ENCODE assay signal across 19 cellular contexts in the genomic region with DNA sequence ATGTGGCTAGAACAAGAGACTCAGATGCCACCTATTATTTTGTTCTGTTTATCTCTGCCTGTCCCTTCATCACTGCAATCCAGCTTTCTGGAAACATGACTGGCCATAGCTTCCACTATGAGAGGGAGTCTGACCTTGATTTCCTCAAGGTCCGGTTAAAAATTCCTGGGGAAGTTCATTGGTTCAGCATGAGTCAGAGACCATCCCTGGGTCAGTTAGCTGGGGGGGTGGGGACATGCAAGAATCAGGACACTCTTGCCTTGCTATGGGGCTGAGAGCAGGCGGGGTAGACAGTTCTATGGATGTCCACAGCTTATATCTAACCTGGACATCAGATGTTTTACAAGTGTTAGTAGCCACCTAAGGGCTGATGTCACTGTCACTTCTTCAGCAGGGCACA.
DNase-seq lines count a peak whose midpoint lies in the region; ATAC-seq, FAIRE-seq and TF ChIP-seq lines count a peak whose summit lies in the region.
"Had no signal": no experiment of that assay in that cellular context is flagged by ENCODE, and none has a peak within 500 bp of the region (broad histone marks: within the 10 kb centered on the region; RNA-seq: fewer than 3 reads in every experiment).

No MANE protein-coding gene starts in this region.

- dilution Hi-C loops in endothelial cell of umbilical vein (cut with MboI; ENCODE audit: extremely low pct_ligation_motif_present, low sequenced_read_pairs): no loop called here

- H3K18ac ChIP-seq in mesenchymal stem cell (ENCODE audit: low read depth in 1 of 2, low read length in 2 of 2): peak overlapping the region; percentile 13 to 56

- H3K9ac ChIP-seq in endothelial cell of umbilical vein (replicated peaks; ENCODE audit: extremely low read depth, insufficient read depth, low read length): no peak overlapping the region
- H3K9ac ChIP-seq in mesenchymal stem cell (ENCODE audit: low read length): no peak overlapping the region
- H3K9ac ChIP-seq: parathyroid adenoma had no signal

- H2BK5ac ChIP-seq in mesenchymal stem cell (ENCODE audit: low read depth, low read length, poor library complexity, severe bottlenecking): no peak overlapping the region

- POLR2A ChIA-PET in endothelial cell of umbilical vein (lab: Charles Lee): no interaction called here

- no peak for TF ChIP-seq CTCF in endothelial cell of umbilical vein (IDR thresholded peaks at IDR 0.05; ENCODE audit: extremely low read depth in 1 of 2, insufficient read depth in 1 of 2, low read depth in 1 of 2, low read length in 2 of 2)

- no peaks in the 10 kb centered on the region for H3K79me1 ChIP-seq in mesenchymal stem cell (replicated peaks; ENCODE audit: low read length, poor library complexity, severe bottlenecking)

- CTCF ChIA-PET in endothelial cell of umbilical vein (lab: Charles Lee): interaction anchor here (1.0 to 2.8 kb wide), 10 partner anchors 12 to 209 kb away, joined by 3 to 10 read pairs (median 4); partner anchors contain the start of gene TENT5C

- H3K27ac ChIP-seq in endothelial cell of umbilical vein (ENCODE audit: insufficient read depth, low read depth, low read length) (no peak overlapping the region), mesenchymal stem cell (ENCODE audit: low read length, poor library complexity, severe bottlenecking) (no peak overlapping the region)
- H3K27ac ChIP-seq: parathyroid adenoma had no signal

- no peaks in the 10 kb centered on the region for H3K9me3 ChIP-seq in MG63
- H3K9me3 ChIP-seq in endothelial cell of umbilical vein (replicated peaks; ENCODE audit: control insufficient read depth, insufficient read depth, low read length): no peaks in the 10 kb centered on the region
- H3K9me3 ChIP-seq in mesenchymal stem cell (ENCODE audit: control insufficient read depth, low read length): no peaks in the 10 kb centered on the region
- H3K9me3 ChIP-seq: esophagus squamous epithelium, thoracic aorta had no signal

- H2BK15ac ChIP-seq in mesenchymal stem cell (ENCODE audit: low read depth, poor library complexity, severe bottlenecking): no peak overlapping the region

- 39% methylated on average over 2 of the region's 2 CpGs for WGBS in mesenchymal stem cell

- H2AFZ ChIP-seq in endothelial cell of umbilical vein (ENCODE audit: low read depth, low read length): no peak overlapping the region
- H2AFZ ChIP-seq in mesenchymal stem cell (ENCODE audit: low read depth, low read length): no peak overlapping the region
- H2AFZ ChIP-seq: parathyroid adenoma had no signal

- no peaks in the 10 kb centered on the region for H3K9me1 ChIP-seq in endothelial cell of umbilical vein (replicated peaks; ENCODE audit: control insufficient read depth, extremely low read depth, insufficient read depth, low read length)

- H4K8ac ChIP-seq in mesenchymal stem cell (ENCODE audit: low read length): peak overlapping the region; percentile 62

- H2AK5ac ChIP-seq in mesenchymal stem cell (ENCODE audit: low read length, severe bottlenecking): no peak overlapping the region

- H3K14ac ChIP-seq in mesenchymal stem cell (ENCODE audit: low read length in 2 of 2): no peak overlapping the region

- H2BK120ac ChIP-seq in mesenchymal stem cell (ENCODE audit: low read depth, low read length): no peak overlapping the region

- intact Hi-C loops in endothelial cell of umbilical vein (cut with micrococcal nuclease): no loop called here

- no peak for TF ChIP-seq POLR2A in endothelial cell of umbilical vein (IDR thresholded peaks at IDR 0.05; ENCODE audit: low read depth, low read length)

- FAIRE-seq in endothelial cell of umbilical vein (lab: Jason Lieb, UNC): peak; percentile 95
- FAIRE-seq: colon had no signal

- ATAC-seq in HG03342 (IDR thresholded peaks at IDR 0.05; ENCODE audit: unreplicated experiment) (no peak), HG02678 (IDR thresholded peaks at IDR 0.05; ENCODE audit: unreplicated experiment) (no peak)
- ATAC-seq: Panc1 had no signal

- H3K27me3 ChIP-seq in MG63 (peaks cover 2% of the 10 kb centered on the region; the same call in 1 of the 2 replicates), endothelial cell of umbilical vein (ENCODE audit: control insufficient read depth in 2 of 2, insufficient read depth in 2 of 2, low read length in 2 of 2) (peaks cover 0 to 6% of the 10 kb centered on the region in 2 experiments), mesenchymal stem cell (ENCODE audit: control insufficient read depth in 1 of 2, insufficient read depth in 1 of 2, low read length in 2 of 2) (peaks cover 3 to 12% of the 10 kb centered on the region in 2 experiments)

- H3K4me2 ChIP-seq in endothelial cell of umbilical vein (ENCODE audit: insufficient read depth, low read length) (peak overlapping the region; percentile 44), mesenchymal stem cell (ENCODE audit: low read length, poor library complexity, severe bottlenecking) (no peak overlapping the region)

- BruUV-seq in endothelial cell of umbilical vein (replicated peaks; lab: Mats Ljungman, UMichigan): no TSS peak

- peak overlapping the region in 1 of 2 experiments; percentile 45 for H2BK12ac ChIP-seq in mesenchymal stem cell (ENCODE audit: low read length in 2 of 2)

- DNase-seq in AG20443 (ENCODE audit: low spot score): peak; percentile 70
- peak; percentile 30 for DNase-seq in MG63
- peak; percentile 87 for DNase-seq in endothelial cell of umbilical vein (ENCODE audit: low read depth, low spot score)
- peak; percentile 85 for DNase-seq in mesenchymal stem cell
- DNase-seq in NCI-H1694 treated with DMSO at 0.1 percent for 48 hours (lab: John Stamatoyannopoulos, UW): no peak
- DNase-seq in GM19238 (ENCODE audit: insufficient read length, low spot score): no peak
- DNase-seq: activated CD8-positive, alpha-beta memory T cell treated with anti-CD3 and anti-CD28 coated beads, Interleukin-2, amount 50 U/mL, for 48 hours; activated naive CD8-positive, alpha-beta T cell treated with anti-CD3 and anti-CD28 coated beads for 36 hours; AML-193; DMS153; esophagus squamous epithelium; NCI-H1105; T-cell had no signal

- H3K4ac ChIP-seq in mesenchymal stem cell (ENCODE audit: low read depth in 1 of 2, low read length in 2 of 2): no peak overlapping the region

- no peak overlapping the region for H3K23ac ChIP-seq in mesenchymal stem cell (ENCODE audit: low read length in 2 of 2)

- H3K36me3 ChIP-seq in MG63 (no peaks in the 10 kb centered on the region), endothelial cell of umbilical vein (ENCODE audit: control insufficient read depth in 2 of 2, extremely low read depth in 1 of 2, insufficient read depth in 2 of 2, low read length in 2 of 2) (no peaks in the 10 kb centered on the region), mesenchymal stem cell (ENCODE audit: control insufficient read depth in 1 of 2, insufficient read depth in 2 of 2, low read depth in 1 of 2, low read length in 2 of 2) (no peaks in the 10 kb centered on the region)
- H3K36me3 ChIP-seq: esophagus squamous epithelium, thoracic aorta had no signal

- H3K4me1 ChIP-seq in endothelial cell of umbilical vein (ENCODE audit: control insufficient read depth, extremely low read depth, insufficient read depth, low read length): peaks cover 22% of the 10 kb centered on the region
- H3K4me1 ChIP-seq in mesenchymal stem cell (ENCODE audit: control insufficient read depth, insufficient read depth, low read depth, low read length): peaks cover 6% of the 10 kb centered on the region
- H3K4me1 ChIP-seq: esophagus squamous epithelium, parathyroid adenoma had no signal

- no peaks in the 10 kb centered on the region for H4K20me1 ChIP-seq in endothelial cell of umbilical vein (replicated peaks; ENCODE audit: control insufficient read depth, extremely low read depth, insufficient read depth, low read length)

- H4K91ac ChIP-seq in mesenchymal stem cell (ENCODE audit: low read length): no peak overlapping the region

- H3K4me3 ChIP-seq in MG63 (no peak overlapping the region), endothelial cell of umbilical vein (replicated peaks in 1 of 3; ENCODE audit: insufficient read depth in 1 of 3, low read depth in 1 of 3, low read length in 3 of 3) (no peak overlapping the region), mesenchymal stem cell (ENCODE audit: insufficient read depth in 1 of 2, low read depth in 1 of 2, low read length in 2 of 2) (no peak overlapping the region)
- H3K4me3 ChIP-seq: esophagus squamous epithelium, thoracic aorta had no signal

- H3K79me2 ChIP-seq in endothelial cell of umbilical vein (ENCODE audit: control insufficient read depth, insufficient read depth, low read length): no peaks in the 10 kb centered on the region
- H3K79me2 ChIP-seq: parathyroid adenoma had no signal

TF ChIP-seq in endothelial cell of umbilical vein, 7 proteins besides CTCF, POLR2A, EP300 and RAD21:
- TF ChIP-seq GATA2 (IDR thresholded peaks at IDR 0.05; ENCODE audit: insufficient read depth, insufficient read length, low read depth, low read length) (peak; percentile 51), FOS (IDR thresholded peaks at IDR 0.05; ENCODE audit: borderline replicate concordance, insufficient read depth, low read length) (peak; percentile 91), POLR2AphosphoS5 (IDR thresholded peaks at IDR 0.05; ENCODE audit: insufficient read depth, low read depth, low read length) (peak; percentile 85), MYC (IDR thresholded peaks at IDR 0.05; ENCODE audit: low read depth, low read length) (no peak), EZH2 (IDR thresholded peaks at IDR 0.05; ENCODE audit: borderline replicate concordance, low read depth, low read length, severe bottlenecking) (no peak), JUN (IDR thresholded peaks at IDR 0.05; ENCODE audit: borderline replicate concordance, insufficient read depth, insufficient read length, low read depth) (peak; percentile 67)
- TF ChIP-seq, protein P1, sequence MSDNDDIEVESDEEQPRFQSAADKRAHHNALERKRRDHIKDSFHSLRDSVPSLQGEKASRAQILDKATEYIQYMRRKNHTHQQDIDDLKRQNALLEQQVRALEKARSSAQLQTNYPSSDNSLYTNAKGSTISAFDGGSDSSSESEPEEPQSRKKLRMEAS (IDR thresholded peaks at IDR 0.05; ENCODE audit: insufficient read depth, insufficient read length): no peak

Comparison
In these comparisons a context has a peak if more than half of its experiments do, and no peak if none do; other contexts are left out.
1. DNase-seq: peak in AG20443 (single experiment), MG63 (single experiment), endothelial cell of umbilical vein (single experiment) and mesenchymal stem cell (single experiment); none in NCI-H1694 treated with DMSO at 0.1 percent for 48 hours (single experiment) and GM19238 (single experiment).